11 cellular contexts compared by ENCODE assay signal in the genomic region with DNA sequence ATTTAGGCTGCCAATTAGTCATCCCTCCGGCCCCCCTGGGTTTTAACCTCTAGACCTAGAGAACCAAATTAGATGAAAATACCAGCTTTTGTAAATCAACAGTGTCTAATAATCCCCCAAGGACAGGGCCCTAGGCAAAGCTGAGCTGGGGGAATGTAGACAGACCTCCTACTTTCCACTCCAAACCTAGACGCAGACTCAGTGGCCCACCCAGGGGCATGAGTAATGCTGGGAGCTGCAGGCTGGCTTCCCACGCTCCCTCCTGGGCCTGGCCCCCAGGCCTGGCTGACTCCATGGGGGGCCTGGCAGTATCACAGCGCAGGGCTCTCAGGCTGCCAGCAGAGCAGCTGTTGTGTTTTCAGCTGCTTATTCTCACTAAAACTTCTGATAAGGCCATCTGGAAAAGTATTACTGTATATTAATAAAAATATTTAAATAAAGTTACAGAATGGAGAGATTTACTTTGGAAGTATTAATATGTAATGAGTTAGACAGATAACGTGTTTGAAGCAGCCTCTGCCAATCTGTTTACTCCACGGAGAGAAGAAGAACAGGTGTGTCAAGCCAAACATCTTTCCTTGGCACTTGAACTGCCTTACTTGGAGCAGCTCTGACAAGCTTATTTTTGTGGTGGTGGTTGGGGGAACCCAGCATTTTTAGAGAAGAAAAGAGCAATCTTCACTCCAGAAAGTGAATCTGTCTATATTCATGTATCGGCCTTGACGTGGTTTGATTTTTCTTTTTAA.
DNase-seq lines count a peak whose midpoint lies in the region; ATAC-seq and TF ChIP-seq lines count a peak whose summit lies in the region.
"Had no signal": no experiment of that assay in that cellular context is flagged by ENCODE, and none has a peak within 500 bp of the region (broad histone marks: within the 10 kb centered on the region; RNA-seq: fewer than 3 reads in every experiment).

No MANE protein-coding gene starts in this region.

- no peak overlapping the region for H3K4me3 Mint-ChIP-seq in chondrocyte (ENCODE audit: unreplicated experiment)

- no peaks in the 10 kb centered on the region for H3K36me3 Mint-ChIP-seq in chondrocyte (ENCODE audit: low read depth)

- peak; percentile 37 for ATAC-seq in omental fat pad (ENCODE audit: low FRiP score)
- no peak for ATAC-seq in HG03039 (IDR thresholded peaks at IDR 0.05; ENCODE audit: unreplicated experiment)

- H3K9me3 Mint-ChIP-seq in chondrocyte (ENCODE audit: low read depth) = peaks cover 5% of the 10 kb centered on the region

- DNase-seq in EL = peak; percentile 79
- DNase-seq in LHCN-M2 (ENCODE audit: low read depth) = peak; percentile 98
- peak; percentile 97 for DNase-seq in chondrocyte (ENCODE audit: low spot score)
- DNase-seq in omental fat pad (ENCODE audit: low spot score) = no peak
- DNase-seq in SHP77 (lab: John Stamatoyannopoulos, UW) = no peak
- no peak for DNase-seq in NCI-H1105 treated with DMSO at 0.1 percent for 48 hours (lab: John Stamatoyannopoulos, UW)
- DNase-seq in RKO (ENCODE audit: low spot score) = no peak
- DNase-seq: activated CD8-positive, alpha-beta memory T cell treated with anti-CD3 and anti-CD28 coated beads, Interleukin-2, amount 50 U/mL, for 4 hours; stomach had no signal

- H3K27me3 Mint-ChIP-seq in chondrocyte (ENCODE audit: low read depth) = no peaks in the 10 kb centered on the region

- H3K4me1 Mint-ChIP-seq in chondrocyte (ENCODE audit: low read depth) = peaks cover 64% of the 10 kb centered on the region

- peak overlapping the region; percentile 92 for H3K27ac Mint-ChIP-seq in chondrocyte (ENCODE audit: unreplicated experiment)
- H3K27ac Mint-ChIP-seq: progenitor cell of endocrine pancreas had no signal

- no peak for TF ChIP-seq CTCF in chondrocyte (IDR thresholded peaks at IDR 0.05)
- TF ChIP-seq CTCF in omental fat pad (IDR thresholded peaks at IDR 0.05) = no peak

Comparison
In these comparisons a context has a peak if more than half of its experiments do, and no peak if none do; other contexts are left out.
1. DNase-seq: peak in EL (single experiment), LHCN-M2 (single experiment) and chondrocyte (single experiment); none in omental fat pad (single experiment), SHP77 (0 of 2), NCI-H1105 treated with DMSO at 0.1 percent for 48 hours (single experiment) and RKO (single experiment).